1 cellular context compared by ENCODE assay signal in the genomic region with DNA sequence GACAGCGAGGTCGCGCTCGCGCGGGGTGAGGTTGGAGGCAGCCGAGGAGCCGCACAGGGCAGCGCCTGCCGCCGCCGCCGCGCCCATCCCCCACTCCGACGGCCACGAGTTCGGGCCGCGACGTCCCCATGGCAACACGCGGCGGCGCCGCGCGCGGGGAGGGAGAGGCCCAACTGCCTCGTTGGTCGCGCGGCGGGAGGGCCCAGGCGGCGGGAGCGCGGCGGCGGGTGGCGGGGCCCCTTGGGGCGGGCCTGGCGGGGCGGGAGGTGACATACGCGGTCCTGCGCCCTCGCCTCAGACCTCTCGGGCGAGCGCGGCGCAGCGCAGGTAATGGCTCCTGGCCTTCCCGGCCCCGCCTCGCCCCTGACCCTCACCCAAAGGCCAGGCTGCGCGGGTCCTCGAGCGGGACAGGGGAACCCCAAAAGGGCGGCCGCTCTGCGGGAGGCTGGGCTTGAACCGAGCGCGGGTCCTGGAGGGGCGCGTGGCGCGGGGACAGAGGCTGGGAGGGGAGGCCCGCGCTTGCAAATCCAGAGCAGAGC.
TF ChIP-seq lines count a peak whose summit lies in the region.

A gene with protein sequence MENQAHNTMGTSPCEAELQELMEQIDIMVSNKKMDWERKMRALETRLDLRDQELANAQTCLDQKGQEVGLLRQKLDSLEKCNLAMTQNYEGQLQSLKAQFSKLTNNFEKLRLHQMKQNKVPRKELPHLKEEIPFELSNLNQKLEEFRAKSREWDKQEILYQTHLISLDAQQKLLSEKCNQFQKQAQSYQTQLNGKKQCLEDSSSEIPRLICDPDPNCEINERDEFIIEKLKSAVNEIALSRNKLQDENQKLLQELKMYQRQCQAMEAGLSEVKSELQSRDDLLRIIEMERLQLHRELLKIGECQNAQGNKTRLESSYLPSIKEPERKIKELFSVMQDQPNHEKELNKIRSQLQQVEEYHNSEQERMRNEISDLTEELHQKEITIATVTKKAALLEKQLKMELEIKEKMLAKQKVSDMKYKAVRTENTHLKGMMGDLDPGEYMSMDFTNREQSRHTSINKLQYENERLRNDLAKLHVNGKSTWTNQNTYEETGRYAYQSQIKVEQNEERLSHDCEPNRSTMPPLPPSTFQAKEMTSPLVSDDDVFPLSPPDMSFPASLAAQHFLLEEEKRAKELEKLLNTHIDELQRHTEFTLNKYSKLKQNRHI (plus strand): TSS at position 297 of the 539 bp plus-strand sequence. CDS start 1,518 bp downstream, outside the sequence.

TF ChIP-seq in K562, 482 proteins besides CTCF, POLR2A, EP300 and RAD21 (continued from another document and continues in another):
- TF ChIP-seq, protein P1, sequence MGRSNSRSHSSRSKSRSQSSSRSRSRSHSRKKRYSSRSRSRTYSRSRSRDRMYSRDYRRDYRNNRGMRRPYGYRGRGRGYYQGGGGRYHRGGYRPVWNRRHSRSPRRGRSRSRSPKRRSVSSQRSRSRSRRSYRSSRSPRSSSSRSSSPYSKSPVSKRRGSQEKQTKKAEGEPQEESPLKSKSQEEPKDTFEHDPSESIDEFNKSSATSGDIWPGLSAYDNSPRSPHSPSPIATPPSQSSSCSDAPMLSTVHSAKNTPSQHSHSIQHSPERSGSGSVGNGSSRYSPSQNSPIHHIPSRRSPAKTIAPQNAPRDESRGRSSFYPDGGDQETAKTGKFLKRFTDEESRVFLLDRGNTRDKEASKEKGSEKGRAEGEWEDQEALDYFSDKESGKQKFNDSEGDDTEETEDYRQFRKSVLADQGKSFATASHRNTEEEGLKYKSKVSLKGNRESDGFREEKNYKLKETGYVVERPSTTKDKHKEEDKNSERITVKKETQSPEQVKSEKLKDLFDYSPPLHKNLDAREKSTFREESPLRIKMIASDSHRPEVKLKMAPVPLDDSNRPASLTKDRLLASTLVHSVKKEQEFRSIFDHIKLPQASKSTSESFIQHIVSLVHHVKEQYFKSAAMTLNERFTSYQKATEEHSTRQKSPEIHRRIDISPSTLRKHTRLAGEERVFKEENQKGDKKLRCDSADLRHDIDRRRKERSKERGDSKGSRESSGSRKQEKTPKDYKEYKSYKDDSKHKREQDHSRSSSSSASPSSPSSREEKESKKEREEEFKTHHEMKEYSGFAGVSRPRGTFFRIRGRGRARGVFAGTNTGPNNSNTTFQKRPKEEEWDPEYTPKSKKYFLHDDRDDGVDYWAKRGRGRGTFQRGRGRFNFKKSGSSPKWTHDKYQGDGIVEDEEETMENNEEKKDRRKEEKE (IDR thresholded peaks at IDR 0.05; ENCODE audit: borderline replicate concordance in 1 of 2, control insufficient read depth in 1 of 2, low read depth in 2 of 2, low read length in 1 of 2), result no peak
- TF ChIP-seq, protein P2, sequence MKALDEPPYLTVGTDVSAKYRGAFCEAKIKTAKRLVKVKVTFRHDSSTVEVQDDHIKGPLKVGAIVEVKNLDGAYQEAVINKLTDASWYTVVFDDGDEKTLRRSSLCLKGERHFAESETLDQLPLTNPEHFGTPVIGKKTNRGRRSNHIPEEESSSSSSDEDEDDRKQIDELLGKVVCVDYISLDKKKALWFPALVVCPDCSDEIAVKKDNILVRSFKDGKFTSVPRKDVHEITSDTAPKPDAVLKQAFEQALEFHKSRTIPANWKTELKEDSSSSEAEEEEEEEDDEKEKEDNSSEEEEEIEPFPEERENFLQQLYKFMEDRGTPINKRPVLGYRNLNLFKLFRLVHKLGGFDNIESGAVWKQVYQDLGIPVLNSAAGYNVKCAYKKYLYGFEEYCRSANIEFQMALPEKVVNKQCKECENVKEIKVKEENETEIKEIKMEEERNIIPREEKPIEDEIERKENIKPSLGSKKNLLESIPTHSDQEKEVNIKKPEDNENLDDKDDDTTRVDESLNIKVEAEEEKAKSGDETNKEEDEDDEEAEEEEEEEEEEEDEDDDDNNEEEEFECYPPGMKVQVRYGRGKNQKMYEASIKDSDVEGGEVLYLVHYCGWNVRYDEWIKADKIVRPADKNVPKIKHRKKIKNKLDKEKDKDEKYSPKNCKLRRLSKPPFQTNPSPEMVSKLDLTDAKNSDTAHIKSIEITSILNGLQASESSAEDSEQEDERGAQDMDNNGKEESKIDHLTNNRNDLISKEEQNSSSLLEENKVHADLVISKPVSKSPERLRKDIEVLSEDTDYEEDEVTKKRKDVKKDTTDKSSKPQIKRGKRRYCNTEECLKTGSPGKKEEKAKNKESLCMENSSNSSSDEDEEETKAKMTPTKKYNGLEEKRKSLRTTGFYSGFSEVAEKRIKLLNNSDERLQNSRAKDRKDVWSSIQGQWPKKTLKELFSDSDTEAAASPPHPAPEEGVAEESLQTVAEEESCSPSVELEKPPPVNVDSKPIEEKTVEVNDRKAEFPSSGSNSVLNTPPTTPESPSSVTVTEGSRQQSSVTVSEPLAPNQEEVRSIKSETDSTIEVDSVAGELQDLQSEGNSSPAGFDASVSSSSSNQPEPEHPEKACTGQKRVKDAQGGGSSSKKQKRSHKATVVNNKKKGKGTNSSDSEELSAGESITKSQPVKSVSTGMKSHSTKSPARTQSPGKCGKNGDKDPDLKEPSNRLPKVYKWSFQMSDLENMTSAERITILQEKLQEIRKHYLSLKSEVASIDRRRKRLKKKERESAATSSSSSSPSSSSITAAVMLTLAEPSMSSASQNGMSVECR (CRISPR knock-in tag; IDR thresholded peaks at IDR 0.05), result no peak
- no peak for TF ChIP-seq ZNF165 (CRISPR knock-in tag; IDR thresholded peaks at IDR 0.05; ENCODE audit: borderline replicate concordance)
- TF ChIP-seq STAT5B (CRISPR knock-in tag; IDR thresholded peaks at IDR 0.05), result no peak
- no peak for TF ChIP-seq ZNF696 (CRISPR knock-in tag; conservative IDR thresholded peaks at IDR 0.05)
- TF ChIP-seq RFX1 (IDR thresholded peaks at IDR 0.05), result peak; percentile 60
- TF ChIP-seq, protein P3, sequence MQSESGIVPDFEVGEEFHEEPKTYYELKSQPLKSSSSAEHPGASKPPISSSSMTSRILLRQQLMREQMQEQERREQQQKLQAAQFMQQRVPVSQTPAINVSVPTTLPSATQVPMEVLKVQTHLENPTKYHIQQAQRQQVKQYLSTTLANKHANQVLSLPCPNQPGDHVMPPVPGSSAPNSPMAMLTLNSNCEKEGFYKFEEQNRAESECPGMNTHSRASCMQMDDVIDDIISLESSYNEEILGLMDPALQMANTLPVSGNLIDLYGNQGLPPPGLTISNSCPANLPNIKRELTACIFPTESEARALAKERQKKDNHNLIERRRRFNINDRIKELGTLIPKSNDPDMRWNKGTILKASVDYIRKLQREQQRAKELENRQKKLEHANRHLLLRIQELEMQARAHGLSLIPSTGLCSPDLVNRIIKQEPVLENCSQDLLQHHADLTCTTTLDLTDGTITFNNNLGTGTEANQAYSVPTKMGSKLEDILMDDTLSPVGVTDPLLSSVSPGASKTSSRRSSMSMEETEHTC (IDR thresholded peaks at IDR 0.05), result peak; percentile 67; the same call in 1 of the 2 replicates
- TF ChIP-seq, protein P4, sequence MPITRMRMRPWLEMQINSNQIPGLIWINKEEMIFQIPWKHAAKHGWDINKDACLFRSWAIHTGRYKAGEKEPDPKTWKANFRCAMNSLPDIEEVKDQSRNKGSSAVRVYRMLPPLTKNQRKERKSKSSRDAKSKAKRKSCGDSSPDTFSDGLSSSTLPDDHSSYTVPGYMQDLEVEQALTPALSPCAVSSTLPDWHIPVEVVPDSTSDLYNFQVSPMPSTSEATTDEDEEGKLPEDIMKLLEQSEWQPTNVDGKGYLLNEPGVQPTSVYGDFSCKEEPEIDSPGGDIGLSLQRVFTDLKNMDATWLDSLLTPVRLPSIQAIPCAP (CRISPR knock-in tag; IDR thresholded peaks at IDR 0.05; ENCODE audit: borderline replicate concordance), result no peak
- TF ChIP-seq SIN3B (IDR thresholded peaks at IDR 0.05; ENCODE audit: low read depth), result 0 out of 2 replicates have a peak, but pooled peaks have one; percentile 26
- TF ChIP-seq, protein P5, sequence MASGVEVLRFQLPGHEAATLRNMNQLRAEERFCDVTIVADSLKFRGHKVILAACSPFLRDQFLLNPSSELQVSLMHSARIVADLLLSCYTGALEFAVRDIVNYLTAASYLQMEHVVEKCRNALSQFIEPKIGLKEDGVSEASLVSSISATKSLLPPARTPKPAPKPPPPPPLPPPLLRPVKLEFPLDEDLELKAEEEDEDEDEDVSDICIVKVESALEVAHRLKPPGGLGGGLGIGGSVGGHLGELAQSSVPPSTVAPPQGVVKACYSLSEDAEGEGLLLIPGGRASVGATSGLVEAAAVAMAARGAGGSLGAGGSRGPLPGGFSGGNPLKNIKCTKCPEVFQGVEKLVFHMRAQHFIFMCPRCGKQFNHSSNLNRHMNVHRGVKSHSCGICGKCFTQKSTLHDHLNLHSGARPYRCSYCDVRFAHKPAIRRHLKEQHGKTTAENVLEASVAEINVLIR (CRISPR knock-in tag; IDR thresholded peaks at IDR 0.05), result no peak
- peak; percentile 92 for TF ChIP-seq CCNT2 (IDR thresholded peaks at IDR 0.05; ENCODE audit: borderline replicate concordance, extremely low read depth, insufficient read length, low read depth, low read length)
- TF ChIP-seq, protein P6, sequence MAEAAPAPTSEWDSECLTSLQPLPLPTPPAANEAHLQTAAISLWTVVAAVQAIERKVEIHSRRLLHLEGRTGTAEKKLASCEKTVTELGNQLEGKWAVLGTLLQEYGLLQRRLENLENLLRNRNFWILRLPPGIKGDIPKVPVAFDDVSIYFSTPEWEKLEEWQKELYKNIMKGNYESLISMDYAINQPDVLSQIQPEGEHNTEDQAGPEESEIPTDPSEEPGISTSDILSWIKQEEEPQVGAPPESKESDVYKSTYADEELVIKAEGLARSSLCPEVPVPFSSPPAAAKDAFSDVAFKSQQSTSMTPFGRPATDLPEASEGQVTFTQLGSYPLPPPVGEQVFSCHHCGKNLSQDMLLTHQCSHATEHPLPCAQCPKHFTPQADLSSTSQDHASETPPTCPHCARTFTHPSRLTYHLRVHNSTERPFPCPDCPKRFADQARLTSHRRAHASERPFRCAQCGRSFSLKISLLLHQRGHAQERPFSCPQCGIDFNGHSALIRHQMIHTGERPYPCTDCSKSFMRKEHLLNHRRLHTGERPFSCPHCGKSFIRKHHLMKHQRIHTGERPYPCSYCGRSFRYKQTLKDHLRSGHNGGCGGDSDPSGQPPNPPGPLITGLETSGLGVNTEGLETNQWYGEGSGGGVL (CRISPR knock-in tag; IDR thresholded peaks at IDR 0.05), result no peak
- TF ChIP-seq ZNF584 (CRISPR knock-in tag; IDR thresholded peaks at IDR 0.05; ENCODE audit: low read depth), result 0 out of 2 replicates have a peak, but pooled peaks have one; percentile 41
- peak; percentile 30; the same call in 1 of the 2 replicates for TF ChIP-seq ZNF766 (CRISPR knock-in tag; conservative IDR thresholded peaks at IDR 0.05)
- no peak for TF ChIP-seq DACH1 (IDR thresholded peaks at IDR 0.05; ENCODE audit: partially characterized antibody)
- peak; percentile 56; the same call in 1 of the 2 replicates for TF ChIP-seq POLR2H (tag; IDR thresholded peaks at IDR 0.05; ENCODE audit: low read depth)
- TF ChIP-seq RCOR1 (IDR thresholded peaks at IDR 0.05; ENCODE audit: borderline replicate concordance in 1 of 2, low read depth in 2 of 2, low read length in 2 of 2), result peak in 1 of 2 experiments; percentile 47; a peak in 1 of 4 replicates
- TF ChIP-seq KAT7 (CRISPR knock-in tag; IDR thresholded peaks at IDR 0.05; ENCODE audit: borderline replicate concordance), result 0 out of 2 replicates have a peak, but pooled peaks have one; percentile 65
- no peak for TF ChIP-seq STAG1 (CRISPR knock-in tag; IDR thresholded peaks at IDR 0.05; ENCODE audit: borderline replicate concordance)
- TF ChIP-seq ETV6 (IDR thresholded peaks at IDR 0.05; ENCODE audit: borderline replicate concordance in 1 of 2, low read depth in 2 of 2, low read length in 1 of 2), result no peak
- TF ChIP-seq ETV6 (CRISPR knock-in tag; IDR thresholded peaks at IDR 0.05; ENCODE audit: borderline replicate concordance), result no peak
- no peak for TF ChIP-seq ZNF76 (CRISPR knock-in tag; IDR thresholded peaks at IDR 0.05; ENCODE audit: borderline replicate concordance)
- no peak for TF ChIP-seq NCOA2 (IDR thresholded peaks at IDR 0.05; ENCODE audit: partially characterized antibody in 2 of 2)
- peak; percentile 43; the same call in 1 of the 2 replicates for TF ChIP-seq FOXJ2 (tag; IDR thresholded peaks at IDR 0.05)
- TF ChIP-seq NCOA6 (IDR thresholded peaks at IDR 0.05), result peak; percentile 63; the same call in 1 of the 2 replicates
- TF ChIP-seq MYC (IDR thresholded peaks at IDR 0.05; ENCODE audit: low read depth, low read length), result peak; percentile 90
- no peak for TF ChIP-seq MYC (CRISPR knock-in tag; IDR thresholded peaks at IDR 0.05; ENCODE audit: borderline replicate concordance, low read depth)
- TF ChIP-seq MXI1 (IDR thresholded peaks at IDR 0.05; ENCODE audit: low read depth, low read length), result no peak
- peak; percentile 98 for TF ChIP-seq CXXC5 (CRISPR knock-in tag; IDR thresholded peaks at IDR 0.05)
- TF ChIP-seq, protein P7, sequence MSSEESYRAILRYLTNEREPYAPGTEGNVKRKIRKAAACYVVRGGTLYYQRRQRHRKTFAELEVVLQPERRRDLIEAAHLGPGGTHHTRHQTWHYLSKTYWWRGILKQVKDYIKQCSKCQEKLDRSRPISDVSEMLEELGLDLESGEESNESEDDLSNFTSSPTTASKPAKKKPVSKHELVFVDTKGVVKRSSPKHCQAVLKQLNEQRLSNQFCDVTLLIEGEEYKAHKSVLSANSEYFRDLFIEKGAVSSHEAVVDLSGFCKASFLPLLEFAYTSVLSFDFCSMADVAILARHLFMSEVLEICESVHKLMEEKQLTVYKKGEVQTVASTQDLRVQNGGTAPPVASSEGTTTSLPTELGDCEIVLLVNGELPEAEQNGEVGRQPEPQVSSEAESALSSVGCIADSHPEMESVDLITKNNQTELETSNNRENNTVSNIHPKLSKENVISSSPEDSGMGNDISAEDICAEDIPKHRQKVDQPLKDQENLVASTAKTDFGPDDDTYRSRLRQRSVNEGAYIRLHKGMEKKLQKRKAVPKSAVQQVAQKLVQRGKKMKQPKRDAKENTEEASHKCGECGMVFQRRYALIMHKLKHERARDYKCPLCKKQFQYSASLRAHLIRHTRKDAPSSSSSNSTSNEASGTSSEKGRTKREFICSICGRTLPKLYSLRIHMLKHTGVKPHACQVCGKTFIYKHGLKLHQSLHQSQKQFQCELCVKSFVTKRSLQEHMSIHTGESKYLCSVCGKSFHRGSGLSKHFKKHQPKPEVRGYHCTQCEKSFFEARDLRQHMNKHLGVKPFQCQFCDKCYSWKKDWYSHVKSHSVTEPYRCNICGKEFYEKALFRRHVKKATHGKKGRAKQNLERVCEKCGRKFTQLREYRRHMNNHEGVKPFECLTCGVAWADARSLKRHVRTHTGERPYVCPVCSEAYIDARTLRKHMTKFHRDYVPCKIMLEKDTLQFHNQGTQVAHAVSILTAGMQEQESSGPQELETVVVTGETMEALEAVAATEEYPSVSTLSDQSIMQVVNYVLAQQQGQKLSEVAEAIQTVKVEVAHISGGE (CRISPR knock-in tag; IDR thresholded peaks at IDR 0.05), result 0 out of 6 replicates have a peak, but pooled peaks of 1 of the 3 experiments have one; percentile 17
